ENCODE assay signal across 30 cellular contexts in genomic region chr19:4217429-4218264, GRCh38. TPM values are rescaled to one million over a fixed set of nuclear protein-coding genes. Genes with fewer than 3 reads are reported as not detected.
"Had no signal": no experiment of that assay in that cellular context is flagged by ENCODE, and none has a peak within 500 bp of the region (broad histone marks: within the 10 kb centered on the region; RNA-seq: fewer than 3 reads in every experiment).

No MANE protein-coding gene starts in this region.

- H3K27me3 ChIP-seq: heart left ventricle had no signal

- H3K4me3 ChIP-seq: esophagus muscularis mucosa, gastrocnemius medialis, heart left ventricle had no signal

- H3K36me3 ChIP-seq: esophagus muscularis mucosa, gastrocnemius medialis, heart left ventricle, WERI-Rb-1 had no signal

- H3K4me1 ChIP-seq: esophagus muscularis mucosa, foreskin keratinocyte, gastrocnemius medialis, heart left ventricle had no signal

- DNase-seq: activated B cell treated with CpG ODN at 0.5 μM for 24 hours; activated CD4-positive, alpha-beta memory T cell treated with anti-CD3 and anti-CD28 coated beads for 36 hours; activated CD4-positive, alpha-beta T cell treated with anti-CD3 and anti-CD28 coated beads for 48 hours; activated CD8-positive, alpha-beta memory T cell treated with anti-CD3 and anti-CD28 coated beads, Interleukin-2, amount 10 ng/mL, durations not matched to agents 7 days and 5 days; activated CD8-positive, alpha-beta memory T cell treated with anti-CD3 and anti-CD28 coated beads, Interleukin-2, amount 50 U/mL, for 4 hours; activated CD8-positive, alpha-beta T cell treated with anti-CD3 and anti-CD28 coated beads, Interleukin-2, amount 10 ng/mL, durations not matched to agents 7 days and 5 days; activated effector memory CD4-positive, alpha-beta T cell treated with Interleukin-2 at 50 U/mL for 16 hours; activated gamma-delta T cell treated with Interleukin-2 at 50 U/mL for 16 hours; activated naive CD4-positive, alpha-beta T cell treated with anti-CD3 and anti-CD28 coated beads, Interleukin-2, amount 50 U/mL, for 16 hours; activated naive CD4-positive, alpha-beta T cell treated with Interleukin-2 at 50 U/mL for 16 hours; activated T-cell treated with anti-CD3 and anti-CD28 coated beads, Interleukin-2, amount 50 U/mL, for 1 hour; amniotic stem cell; anterior cingulate cortex; cortex of kidney; dermis blood vessel endothelial cell; effector CD4-positive, alpha-beta T cell; effector memory CD8-positive, alpha-beta T cell; erythroblast; foreskin keratinocyte; gastrocnemius medialis; glutamatergic neuron; heart left ventricle; T-helper 17 cell; T1000; WERI-Rb-1 had no signal

- H3K27ac ChIP-seq: esophagus muscularis mucosa, foreskin keratinocyte, gastrocnemius medialis, heart left ventricle, WERI-Rb-1 had no signal

- FAIRE-seq: astrocyte, colon had no signal

- ATAC-seq: activated CD4-positive, CD25-positive, alpha-beta regulatory T cell treated with anti-CD3 and anti-CD28 coated beads, Interleukin-2, amount 50 U/mL, for 24 hours; activated CD8-positive, alpha-beta memory T cell treated with anti-CD3 and anti-CD28 coated beads, Interleukin-2, amount 10 ng/mL, durations not matched to agents 7 days and 5 days; activated CD8-positive, alpha-beta T cell treated with anti-CD3 and anti-CD28 coated beads, Interleukin-2, amount 10 ng/mL, durations not matched to agents 7 days and 5 days; activated T-helper 17 cell treated with anti-CD3 and anti-CD28 coated beads, Interleukin-2, amount 50 U/mL, for 72 hours; effector memory CD8-positive, alpha-beta T cell; foreskin keratinocyte; gastrocnemius medialis; heart left ventricle; T-helper 17 cell had no signal

- H3K9me3 ChIP-seq: esophagus muscularis mucosa, gastrocnemius medialis, heart left ventricle had no signal

RNA-seq across cellular contexts. Expression of gene EBI3, which starts 11.7 kb away (rescaled TPM):
- total RNA-seq: activated CD8-positive, alpha-beta T cell treated with anti-CD3 and anti-CD28 coated beads, Interleukin-2, amount 10 ng/mL, durations not matched to agents 7 days and 5 days; foreskin keratinocyte; T-helper 17 cell had no signal
